ENCODE assay signal across 19 cellular contexts in genomic region chr10:5858811-5859210, GRCh38.
"Had no signal": no experiment of that assay in that cellular context is flagged by ENCODE, and none has a peak within 500 bp of the region (broad histone marks: within the 10 kb centered on the region; RNA-seq: fewer than 3 reads in every experiment).

No MANE protein-coding gene starts in this region.

- H3K27ac Mint-ChIP-seq: activated CD4-positive, alpha-beta T cell treated with anti-CD3 and anti-CD28 coated beads, Interleukin-2, amount 10 ng/mL, durations not matched to agents 7 days and 5 days; activated naive CD4-positive, alpha-beta T cell treated with anti-CD3 and anti-CD28 coated beads, Interleukin-2, amount 50 U/mL, for 24 hours; memory B cell; stimulated activated naive B cell treated with anti-CD40 and anti-IgM and Interleukin-4, amounts not matched to agents 10 μg/mL and 1 μg/mL and 100 μg/mL, for 72 hours; type B pancreatic cell had no signal

- H3K27ac ChIP-seq: breast epithelium, epithelial cell of prostate, left lung, parathyroid adenoma had no signal

- H3K9ac ChIP-seq: parathyroid adenoma had no signal

- H3K27me3 Mint-ChIP-seq: activated CD4-positive, alpha-beta T cell treated with anti-CD3 and anti-CD28 coated beads, Interleukin-2, amount 10 ng/mL, durations not matched to agents 7 days and 5 days; activated naive CD4-positive, alpha-beta T cell treated with anti-CD3 and anti-CD28 coated beads, Interleukin-2, amount 50 U/mL, for 24 hours; memory B cell; stimulated activated naive B cell treated with anti-CD40 and anti-IgM and Interleukin-4, amounts not matched to agents 10 μg/mL and 1 μg/mL and 100 μg/mL, for 72 hours; type B pancreatic cell had no signal

- H3K36me3 Mint-ChIP-seq: memory B cell had no signal

- H3K4me3 Mint-ChIP-seq: activated CD4-positive, alpha-beta T cell treated with anti-CD3 and anti-CD28 coated beads, Interleukin-2, amount 10 ng/mL, durations not matched to agents 7 days and 5 days; activated naive CD4-positive, alpha-beta T cell treated with anti-CD3 and anti-CD28 coated beads, Interleukin-2, amount 50 U/mL, for 24 hours; memory B cell; stimulated activated naive B cell treated with anti-CD40 and anti-IgM and Interleukin-4, amounts not matched to agents 10 μg/mL and 1 μg/mL and 100 μg/mL, for 72 hours; type B pancreatic cell had no signal

- H3K4me1 Mint-ChIP-seq: activated CD4-positive, alpha-beta T cell treated with anti-CD3 and anti-CD28 coated beads, Interleukin-2, amount 10 ng/mL, durations not matched to agents 7 days and 5 days; activated naive CD4-positive, alpha-beta T cell treated with anti-CD3 and anti-CD28 coated beads, Interleukin-2, amount 50 U/mL, for 24 hours had no signal

- H3K4me3 ChIP-seq: breast epithelium, left lung, smooth muscle cell had no signal

- ATAC-seq: left lung; right cardiac atrium; stimulated activated naive B cell treated with anti-CD40 and anti-IgM and Interleukin-4, amounts not matched to agents 10 μg/mL and 1 μg/mL and 100 μg/mL, for 72 hours had no signal

- DNase-seq: activated CD4-positive, alpha-beta T cell treated with anti-CD3 and anti-CD28 coated beads, Interleukin-2, amount 10 ng/mL, durations not matched to agents 7 days and 5 days; activated CD4-positive, CD25-positive, alpha-beta regulatory T cell; activated CD8-positive, alpha-beta memory T cell treated with anti-CD3 and anti-CD28 coated beads for 24 hours; activated effector memory CD4-positive, alpha-beta T cell treated with Interleukin-2 at 50 U/mL for 16 hours; aorta; effector CD4-positive, alpha-beta T cell; left lung; right cardiac atrium; SHP77 treated with DMSO at 0.1 percent for 48 hours; stimulated activated CD4-positive, alpha-beta T cell treated with anti-CD3 and anti-CD28 coated beads, Interleukin-1b, Interleukin-23, amount 100 ng/mL, for 48 hours; stimulated activated naive B cell treated with anti-CD40 and anti-IgM and Interleukin-4, amounts not matched to agents 10 μg/mL and 1 μg/mL and 100 μg/mL, for 72 hours; T-helper 2 cell had no signal

- H3K9me3 ChIP-seq: breast epithelium, left lung had no signal

- H3K4me1 ChIP-seq: breast epithelium, left lung, parathyroid adenoma had no signal

- H3K27me3 ChIP-seq: breast epithelium, left lung had no signal

- H3K9me3 Mint-ChIP-seq: activated CD4-positive, alpha-beta T cell treated with anti-CD3 and anti-CD28 coated beads, Interleukin-2, amount 10 ng/mL, durations not matched to agents 7 days and 5 days; activated naive CD4-positive, alpha-beta T cell treated with anti-CD3 and anti-CD28 coated beads, Interleukin-2, amount 50 U/mL, for 24 hours; memory B cell; type B pancreatic cell had no signal

- H3K36me3 ChIP-seq: breast epithelium, left lung had no signal
